In genomic region chr5:68285857-68286611, GRCh38 we compare ENCODE assay signal across 7 cellular contexts.
DNase-seq lines count a peak whose midpoint lies in the region; ATAC-seq and TF ChIP-seq lines count a peak whose summit lies in the region.

No MANE protein-coding gene starts in this region.

- H2AK5ac ChIP-seq in H9 (ENCODE audit: insufficient read length, low read length) = no peak overlapping the region

- H3K27me3 Mint-ChIP-seq in Caco-2 (ENCODE audit: insufficient read depth, unreplicated experiment) (no peaks in the 10 kb centered on the region), H9 (ENCODE audit: low read depth) (no peaks in the 10 kb centered on the region; the same call in 1 of the 2 replicates)
- no peaks in the 10 kb centered on the region for H3K27me3 Mint-ChIP-seq in natural killer cell treated with Interleukin-12 subunit alpha and Interleukin-12 subunit beta and Interleukin-15 and Interleukin-18, amount 100 ng/mL, for 72 hours

- peaks cover 4% of the 10 kb centered on the region; the same call in 1 of the 2 replicates for H3K36me3 ChIP-seq in Caco-2 (ENCODE audit: control insufficient read depth, insufficient read depth, low read length)
- H3K36me3 ChIP-seq in duodenal mucosa (ENCODE audit: control insufficient read depth in 1 of 2, insufficient read depth in 2 of 2, low read length in 2 of 2) = peaks cover 7 to 26% of the 10 kb centered on the region in 2 donors

- H3K4me2 ChIP-seq in H9 (ENCODE audit: insufficient read depth, insufficient read length, low read length) = no peak overlapping the region

- H3K27me3 ChIP-seq in Caco-2 (replicated peaks; ENCODE audit: control insufficient read depth, insufficient read depth, low read length) (no peaks in the 10 kb centered on the region), H9 (ENCODE audit: insufficient read depth, low read length) (no peaks in the 10 kb centered on the region), duodenal mucosa (ENCODE audit: control insufficient read depth in 1 of 2, insufficient read depth in 2 of 2, low read length in 2 of 2) (no peaks in the 10 kb centered on the region)

- CTCF ChIA-PET in Caco-2 (lab: Charles Lee) = interaction anchor here (0.5 to 1.7 kb wide), 5 partner anchors 34 to 279 kb away, joined by 3 to 8 read pairs (median 4); no protein-coding TSS in a partner anchor

- peaks cover 12% of the 10 kb centered on the region for H3K23me2 ChIP-seq in H9 (ENCODE audit: insufficient read length, low read depth, low read length, poor library complexity, severe bottlenecking)

- TF ChIP-seq CTCF in Caco-2 (IDR thresholded peaks at IDR 0.05; ENCODE audit: insufficient read depth in 1 of 2, low read depth in 1 of 2, low read length in 1 of 2, severe bottlenecking in 1 of 2, unreplicated experiment in 1 of 2) (peak; percentile 70 to 71), H9 (conservative IDR thresholded peaks at IDR 0.05) (peak; percentile 88)

- H3K4me1 Mint-ChIP-seq in Caco-2 (ENCODE audit: low read depth, unreplicated experiment) (peaks cover 38% of the 10 kb centered on the region), H9 (peaks cover 43 to 45% of the 10 kb centered on the region in 2 experiments)
- H3K4me1 Mint-ChIP-seq in natural killer cell treated with Interleukin-12 subunit alpha and Interleukin-12 subunit beta and Interleukin-15 and Interleukin-18, amount 100 ng/mL, for 72 hours (ENCODE audit: low read depth in 2 of 2) = peaks cover 72 to 76% of the 10 kb centered on the region in 2 donors

- no peak overlapping the region for H2BK12ac ChIP-seq in H9 (ENCODE audit: insufficient read length, low read depth, low read length)

- no TSS peak for BruUV-seq in Caco-2 (replicated peaks; lab: Mats Ljungman, UMichigan)

- intact Hi-C loops in Caco-2 (cut with micrococcal nuclease; ENCODE audit: unreplicated experiment) = loop anchor here (1.0 to 10.0 kb wide), 8 partner anchors 36 to 677 kb away; no protein-coding TSS in a partner anchor

- no peak overlapping the region for H2BK5ac ChIP-seq in H9 (ENCODE audit: insufficient read length, low read length)

- no peak overlapping the region for H3K4me3 Mint-ChIP-seq in Caco-2 (ENCODE audit: unreplicated experiment)
- no peak overlapping the region for H3K4me3 Mint-ChIP-seq in H9
- H3K4me3 Mint-ChIP-seq in natural killer cell treated with Interleukin-12 subunit alpha and Interleukin-12 subunit beta and Interleukin-15 and Interleukin-18, amount 100 ng/mL, for 72 hours = peak overlapping the region; percentile 84

- H2BK15ac ChIP-seq in H9 (ENCODE audit: low read depth, low read length) = no peak overlapping the region

- no peak overlapping the region for H4K91ac ChIP-seq in H9 (ENCODE audit: insufficient read length, low read depth, low read length)

- H3K23ac ChIP-seq in H9 (ENCODE audit: insufficient read length, low read depth, low read length) = no peak overlapping the region

- DNase-seq in Caco-2 (peak in 1 of 2 experiments; percentile 56), H9 (no peak), SHP77 treated with DMSO at 0.1 percent for 48 hours (lab: John Stamatoyannopoulos, UW) (peak; percentile 18)
- no peak for DNase-seq in natural killer cell treated with Interleukin-12 subunit alpha and Interleukin-12 subunit beta and Interleukin-15 and Interleukin-18, amount 100 ng/mL, for 72 hours (ENCODE audit: low spot score)

- H2BK120ac ChIP-seq in H9 (ENCODE audit: low read depth, low read length, poor library complexity, severe bottlenecking) = no peak overlapping the region

- no peaks in the 10 kb centered on the region for H4K20me1 ChIP-seq in H9 (ENCODE audit: control insufficient read depth, insufficient read depth, insufficient read length)

- H3K36me3 Mint-ChIP-seq in Caco-2 (ENCODE audit: insufficient read depth, unreplicated experiment) (peaks cover 28% of the 10 kb centered on the region), H9 (ENCODE audit: insufficient read depth in 1 of 3, low read depth in 3 of 3) (peaks cover 0 to 4% (median 0%) of the 10 kb centered on the region in 3 experiments; a peak in 3 of 7 replicates)
- peaks cover 16% of the 10 kb centered on the region for H3K36me3 Mint-ChIP-seq in natural killer cell treated with Interleukin-12 subunit alpha and Interleukin-12 subunit beta and Interleukin-15 and Interleukin-18, amount 100 ng/mL, for 72 hours

- H3K4me1 ChIP-seq in Caco-2 = peaks cover 29% of the 10 kb centered on the region
- no peaks in the 10 kb centered on the region for H3K4me1 ChIP-seq in H9 (ENCODE audit: insufficient read depth, low read length)
- peaks cover 59 to 69% of the 10 kb centered on the region in 2 donors for H3K4me1 ChIP-seq in duodenal mucosa (ENCODE audit: control insufficient read depth in 1 of 2, insufficient read depth in 2 of 2, low read length in 2 of 2)

- no peak overlapping the region for H2AFZ ChIP-seq in H9 (ENCODE audit: low read length)

- H3K9ac ChIP-seq in H9 (ENCODE audit: extremely low read depth, insufficient read length, low read length) (no peak overlapping the region), duodenal mucosa (ENCODE audit: low read depth in 1 of 2, low read length in 2 of 2) (peak overlapping the region in 1 of 2 donors; percentile 25)

- no peak overlapping the region for H3K56ac ChIP-seq in H9 (ENCODE audit: insufficient read length, low read depth, low read length)

- no peaks in the 10 kb centered on the region for H3K9me3 Mint-ChIP-seq in Caco-2 (ENCODE audit: unreplicated experiment)
- H3K9me3 Mint-ChIP-seq in H9 = no peaks in the 10 kb centered on the region
- no peaks in the 10 kb centered on the region for H3K9me3 Mint-ChIP-seq in natural killer cell treated with Interleukin-12 subunit alpha and Interleukin-12 subunit beta and Interleukin-15 and Interleukin-18, amount 100 ng/mL, for 72 hours

- H3K27ac ChIP-seq in H9 (ENCODE audit: insufficient read length, low read depth, low read length) (no peak overlapping the region), duodenal mucosa (ENCODE audit: low read depth, low read length) (peak overlapping the region; percentile 0)

- ATAC-seq in natural killer cell treated with Interleukin-12 subunit alpha and Interleukin-12 subunit beta and Interleukin-15 and Interleukin-18, amount 100 ng/mL, for 72 hours = no peak
- no peak for ATAC-seq in GM19455 (IDR thresholded peaks at IDR 0.05; ENCODE audit: unreplicated experiment)
- ATAC-seq in HG02571 (IDR thresholded peaks at IDR 0.05; ENCODE audit: unreplicated experiment) = no peak

- no peak overlapping the region for H4K5ac ChIP-seq in H9 (ENCODE audit: insufficient read length, low read depth, low read length)

- H2BK20ac ChIP-seq in H9 (ENCODE audit: low read depth, low read length, poor library complexity, severe bottlenecking) = no peak overlapping the region

- H4K8ac ChIP-seq in H9 (replicated peaks; ENCODE audit: insufficient read length, low read depth, low read length) = no peak overlapping the region

- no peaks in the 10 kb centered on the region for H3K79me2 ChIP-seq in H9 (ENCODE audit: insufficient read depth, low read length)

- WGBS in H9 (ENCODE audit: extremely low coverage, insufficient read length, low lambda C conversion rate) = no CpG with 5 or more reads among the region's 4 CpGs

- no peaks in the 10 kb centered on the region for H3K79me1 ChIP-seq in H9 (ENCODE audit: insufficient read depth, low read depth, low read length, poor library complexity, severe bottlenecking)

- H3K9me3 ChIP-seq in Caco-2 (no peaks in the 10 kb centered on the region), H9 (ENCODE audit: control insufficient read depth, low read depth, low read length) (no peaks in the 10 kb centered on the region), duodenal mucosa (ENCODE audit: control insufficient read depth in 1 of 2, low read length in 2 of 2) (no peaks in the 10 kb centered on the region)

- H3K18ac ChIP-seq in H9 (ENCODE audit: insufficient read length, low read depth, low read length) = no peak overlapping the region

- H3K4me3 ChIP-seq in Caco-2 (ENCODE audit: low read depth, low read length) (no peak overlapping the region), duodenal mucosa (ENCODE audit: low read depth in 1 of 2, low read length in 2 of 2) (no peak overlapping the region)

- no peak overlapping the region for H3K14ac ChIP-seq in H9 (ENCODE audit: insufficient read depth, low read length)

- no peak overlapping the region for H3T11ph ChIP-seq in H9 (ENCODE audit: low read length)

- H3K27ac Mint-ChIP-seq in Caco-2 (ENCODE audit: unreplicated experiment) (peak overlapping the region; percentile 79), H9 (no peak overlapping the region)
- H3K27ac Mint-ChIP-seq in natural killer cell treated with Interleukin-12 subunit alpha and Interleukin-12 subunit beta and Interleukin-15 and Interleukin-18, amount 100 ng/mL, for 72 hours = peak overlapping the region; percentile 81 to 95

- H3K4ac ChIP-seq in H9 (ENCODE audit: low read depth, low read length) = no peak overlapping the region

- POLR2A ChIA-PET in Caco-2 (lab: Charles Lee) = no interaction called here

Comparison
In these comparisons a context has a peak if more than half of its experiments do, and no peak if none do; other contexts are left out.
1. H3K27ac Mint-ChIP-seq: peak in Caco-2 (single experiment) and natural killer cell treated with Interleukin-12 subunit alpha and Interleukin-12 subunit beta and Interleukin-15 and Interleukin-18, amount 100 ng/mL, for 72 hours (2 of 2); none in H9 (0 of 3).